ENCODE assay signal across 13 cellular contexts in genomic region chr4:71540749-71541269, GRCh38.
DNase-seq lines count a peak whose midpoint lies in the region; ATAC-seq and TF ChIP-seq lines count a peak whose summit lies in the region.
"Had no signal": no experiment of that assay in that cellular context is flagged by ENCODE, and none has a peak within 500 bp of the region (broad histone marks: within the 10 kb centered on the region; RNA-seq: fewer than 3 reads in every experiment).

No MANE protein-coding gene starts in this region.

- peak; percentile 84 for ATAC-seq in GM19351 (IDR thresholded peaks at IDR 0.05; ENCODE audit: unreplicated experiment)
- no peak for ATAC-seq in HG03565 (IDR thresholded peaks at IDR 0.05; ENCODE audit: unreplicated experiment)
- ATAC-seq in HG03025 (IDR thresholded peaks at IDR 0.05; ENCODE audit: low FRiP score, unreplicated experiment) = no peak
- ATAC-seq: stimulated activated naive CD8-positive, alpha-beta T cell treated with anti-CD3 and anti-CD28 coated beads, Interleukin-15, amount 100 ng/mL, for 72 hours had no signal

- H3K27ac ChIP-seq in 22Rv1 = no peak overlapping the region

- peak; percentile 15; the same call in 1 of the 2 replicates for TF ChIP-seq CTCF in 22Rv1 (IDR thresholded peaks at IDR 0.05)
- TF ChIP-seq CTCF in epithelial cell of esophagus (IDR thresholded peaks at IDR 0.05; ENCODE audit: insufficient read depth, low read depth, low read length, missing control alignments) = peak; percentile 26
- no peak for TF ChIP-seq CTCF in GM20000 (IDR thresholded peaks at IDR 0.05; ENCODE audit: extremely low read depth, missing control alignments)

- peak; percentile 26 for DNase-seq in LHCN-M2 (ENCODE audit: low read depth)
- no peak for DNase-seq in epithelial cell of esophagus (ENCODE audit: low read depth)
- no peak for DNase-seq in NCI-H146 treated with DMSO at 0.1 percent for 48 hours (lab: John Stamatoyannopoulos, UW; ENCODE audit: unreplicated experiment)
- no peak for DNase-seq in GM20000 (ENCODE audit: low spot score)
- DNase-seq: activated B cell treated with CpG ODN at 0.5 μM for 24 hours; NCI-H2171 treated with DMSO at 0.1 percent for 48 hours; RPMI8226; stimulated activated CD4-positive, alpha-beta T cell treated with anti-CD3 and anti-CD28 coated beads, Interleukin-2, amount 100 ng/mL, for 24 hours; stimulated activated naive CD8-positive, alpha-beta T cell treated with anti-CD3 and anti-CD28 coated beads, Interleukin-15, amount 100 ng/mL, for 72 hours had no signal

- H3K4me3 ChIP-seq in epithelial cell of esophagus (ENCODE audit: low read length) = no peak overlapping the region
